Comparison of ENCODE assay signal across 1 cellular context in genomic region chr11:77559686-77560425, GRCh38.
A peak's percentile ranks its signal among the peaks of the same experiment; 100 is the strongest.
TF ChIP-seq lines count a peak whose summit lies in the region.

No MANE protein-coding gene starts in this region.

TF ChIP-seq in endothelial cell of umbilical vein, 7 proteins besides CTCF, POLR2A, EP300 and RAD21 (continued from another document):
- TF ChIP-seq JUN (IDR thresholded peaks at IDR 0.05; ENCODE audit: borderline replicate concordance, insufficient read depth, insufficient read length, low read depth) (peak; percentile 30), FOS (IDR thresholded peaks at IDR 0.05; ENCODE audit: borderline replicate concordance, insufficient read depth, low read length) (peak; percentile 53), MAX (IDR thresholded peaks at IDR 0.05; ENCODE audit: insufficient read depth, insufficient read length) (peak; percentile 61), GATA2 (IDR thresholded peaks at IDR 0.05; ENCODE audit: insufficient read depth, insufficient read length, low read depth, low read length) (peak; percentile 86)
